ENCODE assay signal across 32 cellular contexts in genomic region chr15:53346583-53346982, GRCh38.
"Had no signal": no experiment of that assay in that cellular context is flagged by ENCODE, and none has a peak within 500 bp of the region (broad histone marks: within the 10 kb centered on the region; RNA-seq: fewer than 3 reads in every experiment).

No MANE protein-coding gene starts in this region.

- H3K4me1 Mint-ChIP-seq: naive thymus-derived CD4-positive, alpha-beta T cell; natural killer cell; nephron; stimulated activated memory B cell treated with anti-CD40 and anti-IgM and Interleukin-4, amounts not matched to agents 10 μg/mL and 1 μg/mL and 100 μg/mL, for 72 hours; stimulated activated naive CD8-positive, alpha-beta T cell treated with anti-CD3 and anti-CD28 coated beads, Interleukin-15, amount 100 ng/mL, for 72 hours had no signal

- H3K4me2 ChIP-seq: neural progenitor cell, smooth muscle cell had no signal

- H3K27ac Mint-ChIP-seq: naive thymus-derived CD4-positive, alpha-beta T cell; natural killer cell; nephron; neural progenitor cell; progenitor cell of endocrine pancreas; stimulated activated memory B cell treated with anti-CD40 and anti-IgM and Interleukin-4, amounts not matched to agents 10 μg/mL and 1 μg/mL and 100 μg/mL, for 72 hours; stimulated activated naive CD8-positive, alpha-beta T cell treated with anti-CD3 and anti-CD28 coated beads, Interleukin-15, amount 100 ng/mL, for 72 hours had no signal

- H3K36me3 Mint-ChIP-seq: naive thymus-derived CD4-positive, alpha-beta T cell; natural killer cell; neural progenitor cell; stimulated activated memory B cell treated with anti-CD40 and anti-IgM and Interleukin-4, amounts not matched to agents 10 μg/mL and 1 μg/mL and 100 μg/mL, for 72 hours had no signal

- H3K36me3 ChIP-seq: neural progenitor cell, ovary, right lobe of liver, sigmoid colon, spleen, suprapubic skin, tibial artery, transverse colon, upper lobe of left lung, vagina had no signal

- H3K9me3 ChIP-seq: ovary, psoas muscle, right lobe of liver, sigmoid colon, spleen, suprapubic skin, testis, tibial artery, transverse colon, upper lobe of left lung, vagina had no signal

- DNase-seq: naive thymus-derived CD4-positive, alpha-beta T cell; natural killer cell; occipital lobe; ovary; posterior cingulate gyrus; psoas muscle; right cardiac atrium; right lobe of liver; sigmoid colon; spleen; stimulated activated CD4-positive, alpha-beta T cell treated with anti-CD3 and anti-CD28 coated beads, Interleukin-12 subunit alpha, Interleukin-12 subunit beta, amount 100 ng/mL, for 4 hours; stimulated activated CD4-positive, alpha-beta T cell treated with anti-CD3 and anti-CD28 coated beads, Interleukin-1b, Interleukin-23, amount 100 ng/mL, for 48 hours; stimulated activated CD4-positive, alpha-beta T cell treated with anti-CD3 and anti-CD28 coated beads, Interleukin-4, amount 100 ng/mL, for 1 hour; stimulated activated CD4-positive, alpha-beta T cell treated with anti-CD3 and anti-CD28 coated beads, Interleukin-4, amount 100 ng/mL, for 4 hours; stimulated activated CD8-positive, alpha-beta memory T cell treated with anti-CD3 and anti-CD28 coated beads, Interleukin-4, amount 100 ng/mL, for 48 hours; stimulated activated naive CD4-positive, alpha-beta T cell; stimulated activated naive CD8-positive, alpha-beta T cell treated with anti-CD3 and anti-CD28 coated beads, Interleukin-15, amount 100 ng/mL, for 72 hours; stimulated activated naive CD8-positive, alpha-beta T cell treated with anti-CD3 and anti-CD28 coated beads, Interleukin-15, Interleukin-2, amounts not matched to agents 100 U/mL and 50 U/mL, for 24 hours; substantia nigra; testis; tibial artery; transverse colon; upper lobe of left lung had no signal

- ATAC-seq: naive thymus-derived CD4-positive, alpha-beta T cell; natural killer cell; psoas muscle; right cardiac atrium; right lobe of liver; stimulated activated naive CD8-positive, alpha-beta T cell treated with anti-CD3 and anti-CD28 coated beads, Interleukin-15, amount 100 ng/mL, for 72 hours; stimulated activated naive CD8-positive, alpha-beta T cell treated with anti-CD3 and anti-CD28 coated beads, Interleukin-15, Interleukin-2, amounts not matched to agents 100 U/mL and 50 U/mL, for 24 hours had no signal

- H3K27me3 Mint-ChIP-seq: progenitor cell of endocrine pancreas; stimulated activated memory B cell treated with anti-CD40 and anti-IgM and Interleukin-4, amounts not matched to agents 10 μg/mL and 1 μg/mL and 100 μg/mL, for 72 hours had no signal

- H3K4me1 ChIP-seq: parathyroid adenoma, psoas muscle, right lobe of liver, sigmoid colon, spleen, suprapubic skin, testis, tibial artery, transverse colon, upper lobe of left lung, vagina had no signal

- H3K27ac ChIP-seq: neural progenitor cell, ovary, parathyroid adenoma, psoas muscle, right lobe of liver, sigmoid colon, spleen, suprapubic skin, testis, tibial artery, transverse colon, upper lobe of left lung, vagina had no signal

- FAIRE-seq: urothelium cell line had no signal

- H3K9me3 Mint-ChIP-seq: nephron; neural progenitor cell; stimulated activated memory B cell treated with anti-CD40 and anti-IgM and Interleukin-4, amounts not matched to agents 10 μg/mL and 1 μg/mL and 100 μg/mL, for 72 hours had no signal

- H3K4me3 Mint-ChIP-seq: naive thymus-derived CD4-positive, alpha-beta T cell; natural killer cell; nephron; neural progenitor cell; stimulated activated memory B cell treated with anti-CD40 and anti-IgM and Interleukin-4, amounts not matched to agents 10 μg/mL and 1 μg/mL and 100 μg/mL, for 72 hours; stimulated activated naive CD8-positive, alpha-beta T cell treated with anti-CD3 and anti-CD28 coated beads, Interleukin-15, amount 100 ng/mL, for 72 hours had no signal

- H3K4me3 ChIP-seq: neural progenitor cell, ovary, psoas muscle, right lobe of liver, sigmoid colon, smooth muscle cell, spleen, suprapubic skin, testis, tibial artery, transverse colon, upper lobe of left lung, vagina had no signal

- H3K27me3 ChIP-seq: neural progenitor cell, ovary, right lobe of liver, sigmoid colon, suprapubic skin, testis, tibial artery, transverse colon, upper lobe of left lung, vagina had no signal
